9 cellular contexts compared by ENCODE assay signal in the genomic region with DNA sequence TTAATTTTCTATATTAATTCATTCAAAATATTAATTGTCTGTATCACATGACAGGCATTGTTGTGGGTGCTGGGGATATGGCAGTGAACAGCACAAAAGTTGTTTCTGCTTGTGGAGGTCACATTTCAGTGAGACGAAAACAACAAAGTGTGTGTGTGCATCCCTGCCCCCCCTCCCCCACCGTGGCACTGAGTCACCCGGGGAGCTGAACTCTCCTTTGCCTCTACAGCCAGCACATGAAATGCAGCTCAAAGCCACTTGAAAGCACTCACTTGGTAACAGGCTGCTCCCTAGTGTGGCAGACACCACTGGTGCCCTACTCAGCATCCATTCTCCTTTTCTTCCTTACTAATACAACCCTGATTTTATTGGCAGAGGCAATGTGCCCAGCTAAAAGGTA. TPM values are rescaled to one million over a fixed set of nuclear protein-coding genes. Genes with fewer than 3 reads are reported as not detected.
A peak's percentile ranks its signal among the peaks of the same experiment; 100 is the strongest.
DNase-seq lines count a peak whose midpoint lies in the region; ATAC-seq and TF ChIP-seq lines count a peak whose summit lies in the region.
"Had no signal": no experiment of that assay in that cellular context is flagged by ENCODE, and none has a peak within 500 bp of the region (broad histone marks: within the 10 kb centered on the region; RNA-seq: fewer than 3 reads in every experiment).

No MANE protein-coding gene starts in this region.

- H3K9me3 Mint-ChIP-seq in activated T-cell treated with anti-CD3 and anti-CD28 coated beads, Interleukin-2, amount 50 U/mL, for 24 hours, result no peaks in the 10 kb centered on the region
- H3K9me3 Mint-ChIP-seq in CD4-positive, alpha-beta memory T cell, result no peaks in the 10 kb centered on the region
- no peaks in the 10 kb centered on the region for H3K9me3 Mint-ChIP-seq in activated T-helper 1 cell treated with anti-CD3 and anti-CD28 coated beads, Interleukin-12 subunit alpha, Interleukin-12 subunit beta, Interleukin-2, Interleukin-4 antibody, amounts not matched to agents 30 ng/mL and 10 ng/mL and 1 ng/mL, durations not matched to agents 14 hours and 24 hours and 36 hours
- H3K9me3 Mint-ChIP-seq: activated T-helper 2 cell treated with anti-CD3 and anti-CD28 coated beads, Interferon-gamma antibody, Interleukin-2, Interleukin-4, amounts not matched to agents 10 μg/mL and 5 μg/mL and 100 μg/mL, durations not matched to agents 14 hours and 24 hours and 36 hours had no signal

- TF ChIP-seq CTCF in lower lobe of right lung (IDR thresholded peaks at IDR 0.05), result no peak

- no peaks in the 10 kb centered on the region for H3K4me1 ChIP-seq in lower lobe of right lung
- H3K4me1 ChIP-seq in CD4-positive, alpha-beta memory T cell (ENCODE audit: insufficient read depth, low read length), result no peaks in the 10 kb centered on the region

- peaks cover 16% of the 10 kb centered on the region for H3K27me3 Mint-ChIP-seq in activated T-cell treated with anti-CD3 and anti-CD28 coated beads, Interleukin-2, amount 50 U/mL, for 24 hours
- H3K27me3 Mint-ChIP-seq in CD4-positive, alpha-beta memory T cell, result peaks cover 6 to 7% of the 10 kb centered on the region in 2 donors
- H3K27me3 Mint-ChIP-seq in activated T-helper 1 cell treated with anti-CD3 and anti-CD28 coated beads, Interleukin-12 subunit alpha, Interleukin-12 subunit beta, Interleukin-2, Interleukin-4 antibody, amounts not matched to agents 30 ng/mL and 10 ng/mL and 1 ng/mL, durations not matched to agents 14 hours and 24 hours and 36 hours (ENCODE audit: insufficient read depth), result no peaks in the 10 kb centered on the region

- H3K27me3 ChIP-seq in lower lobe of right lung (ENCODE audit: low read depth), result peaks cover 3% of the 10 kb centered on the region
- no peaks in the 10 kb centered on the region for H3K27me3 ChIP-seq in CD4-positive, alpha-beta memory T cell (ENCODE audit: insufficient read depth, low read length)

- no peak overlapping the region for H3K27ac Mint-ChIP-seq in activated T-cell treated with anti-CD3 and anti-CD28 coated beads, Interleukin-2, amount 50 U/mL, for 24 hours
- peak overlapping the region in 1 of 7 donors; percentile 31 for H3K27ac Mint-ChIP-seq in CD4-positive, alpha-beta memory T cell
- no peak overlapping the region for H3K27ac Mint-ChIP-seq in activated T-helper 1 cell treated with anti-CD3 and anti-CD28 coated beads, Interleukin-12 subunit alpha, Interleukin-12 subunit beta, Interleukin-2, Interleukin-4 antibody, amounts not matched to agents 30 ng/mL and 10 ng/mL and 1 ng/mL, durations not matched to agents 14 hours and 24 hours and 36 hours

- no peaks in the 10 kb centered on the region for H3K36me3 Mint-ChIP-seq in activated T-cell treated with anti-CD3 and anti-CD28 coated beads, Interleukin-2, amount 50 U/mL, for 24 hours (ENCODE audit: low read depth)
- H3K36me3 Mint-ChIP-seq in CD4-positive, alpha-beta memory T cell, result no peaks in the 10 kb centered on the region
- H3K36me3 Mint-ChIP-seq in activated T-helper 1 cell treated with anti-CD3 and anti-CD28 coated beads, Interleukin-12 subunit alpha, Interleukin-12 subunit beta, Interleukin-2, Interleukin-4 antibody, amounts not matched to agents 30 ng/mL and 10 ng/mL and 1 ng/mL, durations not matched to agents 14 hours and 24 hours and 36 hours (ENCODE audit: low read depth), result no peaks in the 10 kb centered on the region

- H3K9me3 ChIP-seq in lower lobe of right lung, result no peaks in the 10 kb centered on the region
- H3K9me3 ChIP-seq in CD4-positive, alpha-beta memory T cell (ENCODE audit: control insufficient read depth in 1 of 2, low read length in 2 of 2), result no peaks in the 10 kb centered on the region

- no peak overlapping the region for H3K4me3 ChIP-seq in lower lobe of right lung
- no peak overlapping the region for H3K4me3 ChIP-seq in CD4-positive, alpha-beta memory T cell (ENCODE audit: low read length in 2 of 2)

- no peak overlapping the region for H3K27ac ChIP-seq in lower lobe of right lung
- H3K27ac ChIP-seq in CD4-positive, alpha-beta memory T cell (ENCODE audit: low read depth, low read length), result no peak overlapping the region

- POLR2A ChIA-PET in CD4-positive, alpha-beta memory T cell (lab: Charles Lee; ENCODE audit: partially characterized antibody), result no interaction called here

- H3K4me3 Mint-ChIP-seq in activated T-cell treated with anti-CD3 and anti-CD28 coated beads, Interleukin-2, amount 50 U/mL, for 24 hours, result no peak overlapping the region
- H3K4me3 Mint-ChIP-seq in CD4-positive, alpha-beta memory T cell, result no peak overlapping the region
- H3K4me3 Mint-ChIP-seq in activated T-helper 1 cell treated with anti-CD3 and anti-CD28 coated beads, Interleukin-12 subunit alpha, Interleukin-12 subunit beta, Interleukin-2, Interleukin-4 antibody, amounts not matched to agents 30 ng/mL and 10 ng/mL and 1 ng/mL, durations not matched to agents 14 hours and 24 hours and 36 hours, result no peak overlapping the region

- ATAC-seq in lower lobe of right lung, result peak; percentile 66 to 83
- ATAC-seq in HG03139 (IDR thresholded peaks at IDR 0.05; ENCODE audit: unreplicated experiment), result no peak
- ATAC-seq in GM18861 (IDR thresholded peaks at IDR 0.05; ENCODE audit: unreplicated experiment), result no peak

- CTCF ChIA-PET in CD4-positive, alpha-beta memory T cell (lab: Charles Lee; ENCODE audit: partially characterized antibody), result interaction anchor here (0.6 kb wide), 1 partner anchor 10 kb away, joined by 3 read pairs; no protein-coding TSS in a partner anchor

- H3K4me1 Mint-ChIP-seq in activated T-cell treated with anti-CD3 and anti-CD28 coated beads, Interleukin-2, amount 50 U/mL, for 24 hours (ENCODE audit: low read depth), result peaks cover 25% of the 10 kb centered on the region
- H3K4me1 Mint-ChIP-seq in CD4-positive, alpha-beta memory T cell, result no peaks in the 10 kb centered on the region
- H3K4me1 Mint-ChIP-seq in activated T-helper 1 cell treated with anti-CD3 and anti-CD28 coated beads, Interleukin-12 subunit alpha, Interleukin-12 subunit beta, Interleukin-2, Interleukin-4 antibody, amounts not matched to agents 30 ng/mL and 10 ng/mL and 1 ng/mL, durations not matched to agents 14 hours and 24 hours and 36 hours (ENCODE audit: low read depth), result peaks cover 11% of the 10 kb centered on the region

- intact Hi-C loops in lower lobe of right lung (cut with DNase I), result no loop called here
- intact Hi-C loops in CD4-positive, alpha-beta memory T cell (cut with micrococcal nuclease), result no loop called here
- intact Hi-C loops in activated T-helper 1 cell treated with anti-CD3 and anti-CD28 coated beads, Interleukin-12 subunit alpha, Interleukin-12 subunit beta, Interleukin-2, Interleukin-4 antibody, amounts not matched to agents 30 ng/mL and 10 ng/mL and 1 ng/mL, durations not matched to agents 14 hours and 24 hours and 36 hours (cut with micrococcal nuclease), result no loop called here

- peak; percentile 35 for DNase-seq in AG08395 (ENCODE audit: low spot score)
- peak; percentile 60 for DNase-seq in M059J (ENCODE audit: low read depth)
- peak; percentile 52 for DNase-seq in activated T-cell treated with anti-CD3 and anti-CD28 coated beads, Interleukin-2, amount 50 U/mL, for 24 hours
- no peak for DNase-seq in lower lobe of right lung
- DNase-seq in CD4-positive, alpha-beta memory T cell, result no peak
- DNase-seq in activated T-helper 1 cell treated with anti-CD3 and anti-CD28 coated beads, Interleukin-12 subunit alpha, Interleukin-12 subunit beta, Interleukin-2, Interleukin-4 antibody, amounts not matched to agents 30 ng/mL and 10 ng/mL and 1 ng/mL, durations not matched to agents 14 hours and 24 hours and 36 hours (ENCODE audit: low spot score), result no peak

- no peaks in the 10 kb centered on the region for H3K36me3 ChIP-seq in lower lobe of right lung
- H3K36me3 ChIP-seq in CD4-positive, alpha-beta memory T cell (ENCODE audit: insufficient read depth, low read length), result no peaks in the 10 kb centered on the region

RNA-seq across cellular contexts. Expression of a gene that starts 16.9 kb away (rescaled TPM):
- total RNA-seq in M059J (2014; rRNA removed; shearing (Covaris generic)), result 1.3 and 3.4 TPM in 2 replicates
- total RNA-seq in lower lobe of right lung, result 1.9 TPM
- total RNA-seq in CD4-positive, alpha-beta memory T cell, result under 1 TPM; 0.26 to 0.33 TPM
- polyA plus RNA-seq in CD4-positive, alpha-beta memory T cell, result under 1 TPM in 1 of 2 donors, not detected in 1; 0.15 TPM
- total RNA-seq in activated T-helper 1 cell treated with anti-CD3 and anti-CD28 coated beads, Interleukin-12 subunit alpha, Interleukin-12 subunit beta, Interleukin-2, Interleukin-4 antibody, amounts not matched to agents 30 ng/mL and 10 ng/mL and 1 ng/mL, durations not matched to agents 14 hours and 24 hours and 36 hours, result 2.0 and 3.5 TPM in 2 replicates

RNA-seq across cellular contexts. Expression of a gene that starts 21.9 kb away (rescaled TPM):
- 0.07 and 0.10 TPM in 2 replicates for total RNA-seq in M059J (2014; rRNA removed; shearing (Covaris generic))
- 17.0 TPM for total RNA-seq in lower lobe of right lung
- total RNA-seq in CD4-positive, alpha-beta memory T cell, result 1 to 10 TPM; 2.6 to 2.8 TPM
- 1 to 10 TPM; 2.6 to 2.8 TPM for polyA plus RNA-seq in CD4-positive, alpha-beta memory T cell
- 13.3 and 15.3 TPM in 2 replicates for total RNA-seq in activated T-helper 1 cell treated with anti-CD3 and anti-CD28 coated beads, Interleukin-12 subunit alpha, Interleukin-12 subunit beta, Interleukin-2, Interleukin-4 antibody, amounts not matched to agents 30 ng/mL and 10 ng/mL and 1 ng/mL, durations not matched to agents 14 hours and 24 hours and 36 hours

RNA-seq across cellular contexts. Expression of a gene that starts 40.6 kb away (rescaled TPM):
- 120 and 144 TPM in 2 replicates for total RNA-seq in M059J (2014; rRNA removed; shearing (Covaris generic))
- 134 TPM for total RNA-seq in lower lobe of right lung
- total RNA-seq in CD4-positive, alpha-beta memory T cell, result 10 to 100 TPM; 66.8 to 74.4 TPM
- polyA plus RNA-seq in CD4-positive, alpha-beta memory T cell, result 100 to 1,000 TPM; 331 to 336 TPM
- 273 and 290 TPM in 2 replicates for total RNA-seq in activated T-helper 1 cell treated with anti-CD3 and anti-CD28 coated beads, Interleukin-12 subunit alpha, Interleukin-12 subunit beta, Interleukin-2, Interleukin-4 antibody, amounts not matched to agents 30 ng/mL and 10 ng/mL and 1 ng/mL, durations not matched to agents 14 hours and 24 hours and 36 hours

RNA-seq across cellular contexts. Expression of a gene that starts 44.9 kb away (rescaled TPM):
- 15.9 and 25.6 TPM in 2 replicates for total RNA-seq in M059J (2014; rRNA removed; shearing (Covaris generic))
- total RNA-seq in lower lobe of right lung, result 11.2 TPM
- total RNA-seq in CD4-positive, alpha-beta memory T cell, result 10 to 100 TPM; 14.1 to 15.2 TPM
- polyA plus RNA-seq in CD4-positive, alpha-beta memory T cell, result 10 to 100 TPM in 1 of 2 donors, 1 to 10 TPM in 1; 8.5 to 12.4 TPM
- total RNA-seq in activated T-helper 1 cell treated with anti-CD3 and anti-CD28 coated beads, Interleukin-12 subunit alpha, Interleukin-12 subunit beta, Interleukin-2, Interleukin-4 antibody, amounts not matched to agents 30 ng/mL and 10 ng/mL and 1 ng/mL, durations not matched to agents 14 hours and 24 hours and 36 hours, result 25.0 and 27.1 TPM in 2 replicates

Comparison
In these comparisons a context has a peak if more than half of its experiments do, and no peak if none do; other contexts are left out.
1. DNase-seq: peak in AG08395 (single experiment), M059J (single experiment) and activated T-cell treated with anti-CD3 and anti-CD28 coated beads, Interleukin-2, amount 50 U/mL, for 24 hours (single experiment); none in lower lobe of right lung (single experiment), CD4-positive, alpha-beta memory T cell (0 of 5) and activated T-helper 1 cell treated with anti-CD3 and anti-CD28 coated beads, Interleukin-12 subunit alpha, Interleukin-12 subunit beta, Interleukin-2, Interleukin-4 antibody, amounts not matched to agents 30 ng/mL and 10 ng/mL and 1 ng/mL, durations not matched to agents 14 hours and 24 hours and 36 hours (single experiment).
2. ATAC-seq: peak in lower lobe of right lung (2 of 2); none in HG03139 (single experiment) and GM18861 (single experiment).